In genomic region chr17:2776589-2777241, GRCh38 we compare ENCODE assay signal across 9 cellular contexts. TPM values are rescaled to one million over a fixed set of nuclear protein-coding genes. Genes with fewer than 3 reads are reported as not detected.
A peak's percentile ranks its signal among the peaks of the same experiment; 100 is the strongest.
DNase-seq lines count a peak whose midpoint lies in the region; ATAC-seq and TF ChIP-seq lines count a peak whose summit lies in the region.
"Had no signal": no experiment of that assay in that cellular context is flagged by ENCODE, and none has a peak within 500 bp of the region (broad histone marks: within the 10 kb centered on the region; RNA-seq: fewer than 3 reads in every experiment).

No MANE protein-coding gene starts in this region.

- TF ChIP-seq POLR2A in stomach (IDR thresholded peaks at IDR 0.05) = no peak

- H3K4me3 ChIP-seq in SK-N-SH (ENCODE audit: low read depth in 2 of 2, low read length in 1 of 2) (peak overlapping the region in 1 of 2 experiments; percentile 44; a peak in 2 of 4 replicates), iPS-11a (ENCODE audit: low read depth, low read length) (peak overlapping the region; percentile 81), stomach (peak overlapping the region; percentile 27 to 44 (median 35)), ascending aorta (no peak overlapping the region)
- H3K4me3 ChIP-seq: lower lobe of right lung had no signal

- CTCF ChIA-PET in SK-N-SH (lab: Yijun Ruan, JAX) = interaction anchor here (1.0 to 3.3 kb wide), 3 partner anchors 11 to 25 kb away, joined by 4 to 35 read pairs (median 5); no protein-coding TSS in a partner anchor

- POLR2A ChIA-PET in SK-N-SH (lab: Yijun Ruan, JAX) = interaction anchor here (1.4 kb wide), 1 partner anchor 10 kb away, joined by 5 read pairs; no protein-coding TSS in a partner anchor

- H3K27ac ChIP-seq in SK-N-SH (ENCODE audit: low read depth in 2 of 2, low read length in 1 of 2) (no peak overlapping the region; a peak in 1 of 4 replicates), stomach (no peak overlapping the region), ascending aorta (no peak overlapping the region)
- H3K27ac ChIP-seq: lower lobe of right lung had no signal

- no peaks in the 10 kb centered on the region for H4K20me1 ChIP-seq in SK-N-SH (ENCODE audit: insufficient read depth)

- no peaks in the 10 kb centered on the region for H3K79me2 ChIP-seq in SK-N-SH (ENCODE audit: insufficient read depth)

- H3K27me3 ChIP-seq in SK-N-SH (ENCODE audit: insufficient read depth) = peaks cover 13% of the 10 kb centered on the region; the same call in 1 of the 2 replicates
- peaks cover 8 to 92% (median 32%) of the 10 kb centered on the region in 3 donors for H3K27me3 ChIP-seq in stomach
- H3K27me3 ChIP-seq in ascending aorta = no peaks in the 10 kb centered on the region

- H2AFZ ChIP-seq in SK-N-SH (ENCODE audit: low read depth) = no peak overlapping the region

- H3K4me1 ChIP-seq in SK-N-SH (ENCODE audit: control insufficient read depth in 1 of 2, insufficient read depth in 2 of 2, low read depth in 1 of 2, low read length in 1 of 2) = peaks cover 0 to 9% of the 10 kb centered on the region in 2 experiments; a peak in 1 of 4 replicates
- H3K4me1 ChIP-seq in stomach = peaks cover 5 to 14% (median 11%) of the 10 kb centered on the region in 4 donors
- H3K4me1 ChIP-seq in ascending aorta = no peaks in the 10 kb centered on the region
- H3K4me1 ChIP-seq: lower lobe of right lung had no signal

- TF ChIP-seq EP300 in SK-N-SH (IDR thresholded peaks at IDR 0.05; ENCODE audit: borderline replicate concordance in 1 of 2, low read depth in 1 of 2, low read length in 1 of 2) = no peak
- no peak for TF ChIP-seq EP300 in stomach (IDR thresholded peaks at IDR 0.05)

- no peaks in the 10 kb centered on the region for H3K9me2 ChIP-seq in SK-N-SH

- peak; percentile 67 for DNase-seq in activated effector memory CD4-positive, alpha-beta T cell treated with anti-CD3 and anti-CD28 coated beads, Interleukin-2, amount 50 U/mL, for 16 hours
- no peak for DNase-seq in activated effector memory CD4-positive, alpha-beta T cell treated with Interleukin-2 at 50 U/mL for 16 hours
- DNase-seq in SK-N-SH = peak; percentile 89
- no peak for DNase-seq in stomach
- no peak for DNase-seq in ascending aorta (ENCODE audit: low spot score in 2 of 2)
- DNase-seq in NCI-H2029 treated with DMSO at 0.1 percent for 48 hours (lab: John Stamatoyannopoulos, UW) = no peak
- DNase-seq: lower lobe of right lung had no signal

- no peak for TF ChIP-seq CTCF in SK-N-SH (IDR thresholded peaks at IDR 0.05)
- no peak for TF ChIP-seq CTCF in stomach (IDR thresholded peaks at IDR 0.05)
- no peak for TF ChIP-seq CTCF in ascending aorta (IDR thresholded peaks at IDR 0.05)

- no peak for TF ChIP-seq RAD21 in SK-N-SH (IDR thresholded peaks at IDR 0.05; ENCODE audit: low read length)

- H3F3A ChIP-seq in SK-N-SH (replicated peaks; ENCODE audit: insufficient read depth) = no peaks in the 10 kb centered on the region

- ATAC-seq in GM21786 (IDR thresholded peaks at IDR 0.05; ENCODE audit: unreplicated experiment) = no peak

- no peak overlapping the region for H3K9ac ChIP-seq in SK-N-SH

- H3K9me3 ChIP-seq in SK-N-SH (no peaks in the 10 kb centered on the region), stomach (no peaks in the 10 kb centered on the region), ascending aorta (no peaks in the 10 kb centered on the region)
- H3K9me3 ChIP-seq: lower lobe of right lung had no signal

- no peaks in the 10 kb centered on the region for H3K36me3 ChIP-seq in SK-N-SH (replicated peaks in 1 of 2; ENCODE audit: control insufficient read depth in 1 of 2, insufficient read depth in 2 of 2, low read length in 1 of 2)
- no peaks in the 10 kb centered on the region for H3K36me3 ChIP-seq in stomach
- no peaks in the 10 kb centered on the region for H3K36me3 ChIP-seq in ascending aorta
- H3K36me3 ChIP-seq: lower lobe of right lung had no signal

- WGBS in SK-N-SH (ENCODE audit: low lambda C conversion rate) = 4% methylated on average over 45 of the region's 80 CpGs
- WGBS in stomach, 5 donors = 1 to 2% (median 1%) methylated on average over 26 to 80 of the region's 80 CpGs

- peak overlapping the region; percentile 67 for H3K4me2 ChIP-seq in SK-N-SH

- intact Hi-C loops in stomach (cut with DNase I; ENCODE audit: low total_unique reads) (no loop called here), ascending aorta (cut with DNase I) (no loop called here)

TF ChIP-seq in SK-N-SH, 30 proteins besides CTCF, POLR2A, EP300 and RAD21:
- TF ChIP-seq YY1 (IDR thresholded peaks at IDR 0.05; ENCODE audit: low read depth) (no peak), MXI1 (IDR thresholded peaks at IDR 0.05; ENCODE audit: low read depth, low read length) (0 out of 2 replicates have a peak, but pooled peaks have one; percentile 14), GATA2 (CRISPR knock-in tag; IDR thresholded peaks at IDR 0.05) (0 out of 2 replicates have a peak, but pooled peaks have one; percentile 20), NRF1 (IDR thresholded peaks at IDR 0.05; ENCODE audit: low read depth, low read length) (peak; percentile 50; the same call in 1 of the 2 replicates)

RNA-seq across cellular contexts. Expression of gene RAP1GAP2, which starts 19.5 kb away (rescaled TPM):
- polyA plus RNA-seq in SK-N-SH (2012; rRNA removed) (21.0 and 22.0 TPM in 2 replicates), stomach (10 to 100 TPM; 11.8 to 25.0 (median 17.9) TPM)
- polyA plus RNA-seq in SK-N-SH (2012; cell fraction: cytosol; rRNA removed) = 12.1 and 15.6 TPM in 2 replicates
- polyA plus RNA-seq in SK-N-SH (2012; cell fraction: nucleus; rRNA removed) = 85.5 and 88.3 TPM in 2 replicates
- total RNA-seq in stomach (10 to 100 TPM; 26.4 to 92.4 (median 50.7) TPM), ascending aorta (1.6 TPM)

RNA-seq across cellular contexts. Expression of gene CCDC92B, which starts 27.3 kb away (rescaled TPM):
- polyA plus RNA-seq in SK-N-SH (2012; rRNA removed) (0.07 and 0.13 TPM in 2 replicates), stomach (under 1 TPM in 2 of 3 donors, not detected in 1; 0.12 to 0.48 TPM)
- polyA plus RNA-seq in SK-N-SH (2012; cell fraction: cytosol; rRNA removed) = 0.13 and 0.22 TPM in 2 replicates
- polyA plus RNA-seq in SK-N-SH (2012; cell fraction: nucleus; rRNA removed) = 0.30 and 0.35 TPM in 2 replicates
- total RNA-seq in stomach (1 to 10 TPM in 1 of 5 donors, not detected in 4; 1.7 TPM), ascending aorta (not detected)

Comparison
In these comparisons a context has a peak if more than half of its experiments do, and no peak if none do; other contexts are left out.
1. DNase-seq: peak in activated effector memory CD4-positive, alpha-beta T cell treated with anti-CD3 and anti-CD28 coated beads, Interleukin-2, amount 50 U/mL, for 16 hours (single experiment) and SK-N-SH (single experiment); none in activated effector memory CD4-positive, alpha-beta T cell treated with Interleukin-2 at 50 U/mL for 16 hours (single experiment), stomach (single experiment), ascending aorta (0 of 2) and NCI-H2029 treated with DMSO at 0.1 percent for 48 hours (single experiment).
2. H3K4me3 ChIP-seq: peak in iPS-11a (single experiment) and stomach (4 of 4); none in ascending aorta (0 of 2).
3. RNA of gene RAP1GAP2, which starts 19.5 kb away (total RNA-seq): 26.4 to 92.4 TPM in stomach; 1.6 TPM in ascending aorta (single experiment); every median in the first group is over 10 times any median in the second.